ENCODE assay signal across 26 cellular contexts in the genomic region with DNA sequence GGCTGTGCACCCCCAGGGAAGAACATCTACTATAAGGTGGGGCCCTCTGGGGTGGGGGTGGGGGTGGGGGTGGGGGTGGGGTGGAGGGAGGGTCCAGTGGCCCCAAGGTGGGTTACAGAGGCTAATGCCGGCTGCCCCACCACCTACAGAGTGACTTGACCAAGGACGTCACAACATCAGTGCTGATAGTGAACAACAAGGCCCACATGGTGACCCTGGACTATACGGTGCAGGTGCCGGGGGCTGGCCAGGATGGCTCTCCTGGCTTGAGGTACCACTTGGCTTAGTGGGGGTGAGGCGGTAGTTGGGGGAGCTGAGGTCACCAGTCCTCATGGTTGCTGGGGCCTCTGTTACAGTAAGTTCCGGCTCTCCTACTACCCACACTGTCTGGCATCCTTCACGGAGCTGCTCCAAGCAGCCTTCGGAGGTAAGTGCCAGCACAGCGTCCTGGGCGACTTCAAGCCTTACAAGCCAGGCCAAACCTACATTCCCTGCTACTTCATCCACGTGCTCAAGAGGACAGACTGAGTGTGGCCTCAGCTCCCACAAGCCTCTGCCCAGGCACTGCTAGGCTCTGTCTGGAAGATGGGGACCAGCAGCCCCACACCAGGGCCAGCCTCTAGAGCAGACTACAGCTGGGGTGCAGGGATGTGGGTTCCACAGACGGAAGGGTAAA. TPM values are rescaled to one million over a fixed set of nuclear protein-coding genes. Genes with fewer than 3 reads are reported as not detected.
"Had no signal": no experiment of that assay in that cellular context is flagged by ENCODE, and none has a peak within 500 bp of the region (broad histone marks: within the 10 kb centered on the region; RNA-seq: fewer than 3 reads in every experiment).

No MANE protein-coding gene starts in this region.

- H3K36me3 ChIP-seq: colonic mucosa had no signal

- DNase-seq: cerebellar nuclear complex; effector CD8-positive, alpha-beta T cell; esophagus squamous epithelium; left ventricle myocardium inferior; testis had no signal

- H3K4me3 ChIP-seq: colonic mucosa, esophagus squamous epithelium, left ventricle myocardium inferior, mucosa of descending colon, testis, transverse colon had no signal

- H3K9me3 Mint-ChIP-seq: activated CD4-positive, alpha-beta memory T cell treated with anti-CD3 and anti-CD28 coated beads, Interleukin-2, amount 10 ng/mL, durations not matched to agents 7 days and 5 days; activated CD4-positive, alpha-beta T cell treated with anti-CD3 and anti-CD28 coated beads, Interleukin-2, amount 10 ng/mL, durations not matched to agents 24 days and 14 days; activated naive CD4-positive, alpha-beta T cell treated with anti-CD3 and anti-CD28 coated beads, Interleukin-2, amount 50 U/mL, for 72 hours; activated T-cell treated with anti-CD3 and anti-CD28 coated beads, Interleukin-2, amount 50 U/mL, for 72 hours; natural killer cell treated with Interleukin-12 subunit alpha and Interleukin-12 subunit beta and Interleukin-15 and Interleukin-18, amount 100 ng/mL, for 72 hours had no signal

- FAIRE-seq: endometrium, islet of Langerhans had no signal

- H3K9me3 ChIP-seq: colonic mucosa, esophagus squamous epithelium, left ventricle myocardium inferior, mucosa of descending colon, testis, transverse colon had no signal

- H3K4me3 Mint-ChIP-seq: activated CD4-positive, alpha-beta memory T cell treated with anti-CD3 and anti-CD28 coated beads, Interleukin-2, amount 10 ng/mL, durations not matched to agents 7 days and 5 days; activated CD8-positive, alpha-beta memory T cell treated with anti-CD3 and anti-CD28 coated beads, Interleukin-2, amount 10 ng/mL, durations not matched to agents 7 days and 5 days; natural killer cell treated with Interleukin-12 subunit alpha and Interleukin-12 subunit beta and Interleukin-15 and Interleukin-18, amount 100 ng/mL, for 72 hours had no signal

- H3K36me3 Mint-ChIP-seq: activated naive CD4-positive, alpha-beta T cell treated with anti-CD3 and anti-CD28 coated beads, Interleukin-2, amount 50 U/mL, for 72 hours; natural killer cell treated with Interleukin-12 subunit alpha and Interleukin-12 subunit beta and Interleukin-15 and Interleukin-18, amount 100 ng/mL, for 72 hours had no signal

- H3K27ac ChIP-seq: colonic mucosa, epithelial cell of prostate, esophagus squamous epithelium, left ventricle myocardium inferior, testis, transverse colon, VCaP had no signal

- H3K27ac Mint-ChIP-seq: activated CD4-positive, alpha-beta memory T cell treated with anti-CD3 and anti-CD28 coated beads, Interleukin-2, amount 10 ng/mL, durations not matched to agents 7 days and 5 days; activated CD4-positive, alpha-beta T cell treated with anti-CD3 and anti-CD28 coated beads, Interleukin-2, amount 10 ng/mL, durations not matched to agents 24 days and 14 days; activated CD8-positive, alpha-beta memory T cell treated with anti-CD3 and anti-CD28 coated beads, Interleukin-2, amount 10 ng/mL, durations not matched to agents 7 days and 5 days; activated naive CD4-positive, alpha-beta T cell treated with anti-CD3 and anti-CD28 coated beads, Interleukin-2, amount 50 U/mL, for 72 hours; activated T-cell treated with anti-CD3 and anti-CD28 coated beads, Interleukin-2, amount 50 U/mL, for 72 hours; natural killer cell treated with Interleukin-12 subunit alpha and Interleukin-12 subunit beta and Interleukin-15 and Interleukin-18, amount 100 ng/mL, for 72 hours had no signal

- H3K27me3 ChIP-seq: colonic mucosa, esophagus squamous epithelium, testis, transverse colon had no signal

- ATAC-seq: natural killer cell treated with Interleukin-12 subunit alpha and Interleukin-12 subunit beta and Interleukin-15 and Interleukin-18, amount 100 ng/mL, for 72 hours; right cardiac atrium had no signal

RNA-seq across cellular contexts. Expression of a gene that starts 2.8 kb away (rescaled TPM):
- total RNA-seq: myocyte had no signal

RNA-seq across cellular contexts. Expression of a gene that starts 47.5 kb away (rescaled TPM):
- total RNA-seq: activated CD4-positive, alpha-beta memory T cell treated with anti-CD3 and anti-CD28 coated beads, Interleukin-2, amount 10 ng/mL, durations not matched to agents 7 days and 5 days; activated CD4-positive, alpha-beta T cell treated with anti-CD3 and anti-CD28 coated beads, Interleukin-2, amount 10 ng/mL, durations not matched to agents 24 days and 14 days; activated CD8-positive, alpha-beta memory T cell treated with anti-CD3 and anti-CD28 coated beads, Interleukin-2, amount 10 ng/mL, durations not matched to agents 7 days and 5 days; activated naive CD4-positive, alpha-beta T cell treated with anti-CD3 and anti-CD28 coated beads, Interleukin-2, amount 50 U/mL, for 72 hours; activated T-cell treated with anti-CD3 and anti-CD28 coated beads, Interleukin-2, amount 50 U/mL, for 72 hours; bronchial epithelial cell; colonic mucosa; dermis microvascular lymphatic vessel endothelial cell; esophagus squamous epithelium; left ventricle myocardium inferior; lung microvascular endothelial cell; mesenteric fat pad; mucosa of descending colon; myocyte; natural killer cell treated with Interleukin-12 subunit alpha and Interleukin-12 subunit beta and Interleukin-15 and Interleukin-18, amount 100 ng/mL, for 72 hours; osteoblast; right cardiac atrium; transverse colon; urinary bladder had no signal
- polyA plus RNA-seq: right cardiac atrium, urinary bladder had no signal
